ENCODE assay signal across 14 cellular contexts in genomic region chr7:82410461-82410860, GRCh38. TPM values are rescaled to one million over a fixed set of nuclear protein-coding genes. Genes with fewer than 3 reads are reported as not detected.
DNase-seq lines count a peak whose midpoint lies in the region; ATAC-seq and TF ChIP-seq lines count a peak whose summit lies in the region.
"Had no signal": no experiment of that assay in that cellular context is flagged by ENCODE, and none has a peak within 500 bp of the region (broad histone marks: within the 10 kb centered on the region; RNA-seq: fewer than 3 reads in every experiment).

No MANE protein-coding gene starts in this region.

- H3K9me2 ChIP-seq in neural cell (ENCODE audit: insufficient read depth, low read length) = no peaks in the 10 kb centered on the region

- H3F3A ChIP-seq in neural cell (ENCODE audit: insufficient read depth, low read length, poor library complexity, severe bottlenecking) = no peaks in the 10 kb centered on the region

- TF ChIP-seq POLR2A in esophagus muscularis mucosa (IDR thresholded peaks at IDR 0.05; ENCODE audit: low read depth) = no peak

- H3K9me3 ChIP-seq in esophagus muscularis mucosa (no peaks in the 10 kb centered on the region), neural cell (ENCODE audit: low read length) (no peaks in the 10 kb centered on the region)

- H3K4me3 ChIP-seq in esophagus muscularis mucosa (peak overlapping the region; percentile 33 to 43 (median 40)), neural cell (ENCODE audit: low read length) (no peak overlapping the region)

- ATAC-seq in GM18870 (IDR thresholded peaks at IDR 0.05; ENCODE audit: unreplicated experiment) = no peak
- ATAC-seq: activated CD8-positive, alpha-beta T cell treated with anti-CD3 and anti-CD28 coated beads, Interleukin-2, amount 10 ng/mL, durations not matched to agents 7 days and 5 days; natural killer cell had no signal

- H3K27me3 ChIP-seq in esophagus muscularis mucosa (no peaks in the 10 kb centered on the region), neural cell (ENCODE audit: insufficient read depth, low read depth, low read length) (no peaks in the 10 kb centered on the region)

- no peaks in the 10 kb centered on the region for H3K79me2 ChIP-seq in neural cell (replicated peaks; ENCODE audit: insufficient read depth, low read length)

- intact Hi-C loops in esophagus muscularis mucosa (cut with DNase I) = no loop called here

- H3K27ac ChIP-seq in esophagus muscularis mucosa (replicated peaks in 1 of 4) (peak overlapping the region; percentile 67 to 79 (median 74)), neural cell (ENCODE audit: low read length) (peak overlapping the region; percentile 5)

- TF ChIP-seq EP300 in esophagus muscularis mucosa (IDR thresholded peaks at IDR 0.05) = no peak
- TF ChIP-seq EP300 in neural cell (conservative IDR thresholded peaks at IDR 0.05; ENCODE audit: poor library complexity, severe bottlenecking) = no peak

- H3K4me2 ChIP-seq in neural cell (ENCODE audit: low read length) = no peak overlapping the region

- TF ChIP-seq CTCF in esophagus muscularis mucosa (IDR thresholded peaks at IDR 0.05) = no peak
- TF ChIP-seq CTCF in neural cell (IDR thresholded peaks at IDR 0.05; ENCODE audit: poor library complexity, severe bottlenecking) = no peak

- H3K36me3 ChIP-seq in esophagus muscularis mucosa (no peaks in the 10 kb centered on the region), neural cell (ENCODE audit: insufficient read depth, low read length) (no peaks in the 10 kb centered on the region)

- TF ChIP-seq RAD21 in neural cell (conservative IDR thresholded peaks at IDR 0.05) = no peak

- no peak overlapping the region for H2AFZ ChIP-seq in neural cell (ENCODE audit: low read depth, low read length)

- 53% methylated on average over 10 of the region's 10 CpGs for WGBS in esophagus muscularis mucosa

- no peaks in the 10 kb centered on the region for H4K20me1 ChIP-seq in neural cell (ENCODE audit: insufficient read depth)

- DNase-seq in DMS79 (lab: John Stamatoyannopoulos, UW) (peak; percentile 65), NCI-H2107 treated with DMSO at 0.1 percent for 48 hours (lab: John Stamatoyannopoulos, UW; ENCODE audit: unreplicated experiment) (peak; percentile 95), esophagus muscularis mucosa (ENCODE audit: extremely low spot score) (no peak), dermis blood vessel endothelial cell (no peak), MV-4-11 (lab: John Stamatoyannopoulos, UW) (no peak)
- no peak for DNase-seq in activated CD4-positive, alpha-beta T cell treated with anti-CD3 and anti-CD28 coated beads for 4 hours
- DNase-seq: activated CD8-positive, alpha-beta T cell treated with anti-CD3 and anti-CD28 coated beads, Interleukin-2, amount 10 ng/mL, durations not matched to agents 7 days and 5 days; activated naive CD8-positive, alpha-beta T cell treated with anti-CD3 and anti-CD28 coated beads for 36 hours; effector memory CD4-positive, alpha-beta T cell; IMR-90; natural killer cell had no signal

- H3K4me1 ChIP-seq in esophagus muscularis mucosa = peaks cover 5 to 44% (median 31%) of the 10 kb centered on the region in 4 donors

- no peak overlapping the region for H3K9ac ChIP-seq in neural cell (ENCODE audit: low read length)

TF ChIP-seq in neural cell, 6 proteins besides CTCF, POLR2A, EP300 and RAD21:
- no peak for TF ChIP-seq MXI1 (conservative IDR thresholded peaks at IDR 0.05; ENCODE audit: poor library complexity, severe bottlenecking)
- no peak for TF ChIP-seq SMC3 (conservative IDR thresholded peaks at IDR 0.05; ENCODE audit: poor library complexity)
- no peak for TF ChIP-seq EZH2 (IDR thresholded peaks at IDR 0.05; ENCODE audit: borderline replicate concordance, insufficient read depth, low read length, poor library complexity, severe bottlenecking)
- no peak for TF ChIP-seq POLR2AphosphoS5 (IDR thresholded peaks at IDR 0.05)
- no peak for TF ChIP-seq TAF1 (IDR thresholded peaks at IDR 0.05; ENCODE audit: low read depth)
- TF ChIP-seq REST (IDR thresholded peaks at IDR 0.05; ENCODE audit: borderline replicate concordance) = no peak
TF ChIP-seq in neural cell: peak in this region for 0.

RNA-seq across cellular contexts. Expression of gene CACNA2D1, which starts 33.1 kb away (rescaled TPM):
- total RNA-seq in esophagus muscularis mucosa (10 to 100 TPM; 30.6 to 60.0 (median 45.7) TPM), dermis blood vessel endothelial cell (20.6 and 35.7 TPM in 2 replicates)
- polyA plus RNA-seq in neural cell = 6.7 and 7.0 TPM in 2 replicates
- polyA minus RNA-seq in neural cell = 34.4 and 35.1 TPM in 2 replicates
- total RNA-seq: activated CD8-positive, alpha-beta T cell treated with anti-CD3 and anti-CD28 coated beads, Interleukin-2, amount 10 ng/mL, durations not matched to agents 7 days and 5 days; activated naive CD8-positive, alpha-beta T cell treated with anti-CD3 and anti-CD28 coated beads for 36 hours; natural killer cell; T-helper 1 cell treated with Interleukin-12 subunit alpha and Interleukin-12 subunit beta and Interleukin-4 antibody, amounts not matched to agents 30 ng/mL and 1 ng/mL, for 36 hours had no signal

Comparison
In these comparisons a context has a peak if more than half of its experiments do, and no peak if none do; other contexts are left out.
1. DNase-seq: peak in DMS79 (single experiment) and NCI-H2107 treated with DMSO at 0.1 percent for 48 hours (single experiment); none in esophagus muscularis mucosa (single experiment), dermis blood vessel endothelial cell (single experiment), activated CD4-positive, alpha-beta T cell treated with anti-CD3 and anti-CD28 coated beads for 4 hours (0 of 2) and MV-4-11 (single experiment).